1 cellular context compared by ENCODE assay signal in the genomic region with DNA sequence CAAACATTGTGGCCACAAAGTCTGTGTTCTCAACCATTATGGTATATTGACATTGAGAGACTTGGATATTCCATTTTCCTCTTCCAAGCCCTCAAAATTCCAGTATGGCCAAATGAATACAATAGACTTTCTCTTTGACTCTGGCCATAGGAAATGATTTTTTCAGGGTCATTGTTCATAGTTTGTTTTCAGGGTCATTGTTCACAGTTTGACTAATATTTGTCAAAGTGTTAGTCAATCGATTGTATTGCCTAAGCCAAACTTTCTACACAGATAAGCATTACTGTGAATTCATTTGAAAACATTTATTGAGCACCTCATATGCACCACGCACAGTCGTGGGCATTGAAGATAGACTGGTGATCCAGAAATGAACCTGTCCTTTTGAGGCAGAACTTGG.
TF ChIP-seq lines count a peak whose summit lies in the region.

No MANE protein-coding gene starts in this region.

TF ChIP-seq in HepG2, 621 proteins besides CTCF, POLR2A, EP300 and RAD21 (continued from another document and continues in another):
- TF ChIP-seq, protein P1, sequence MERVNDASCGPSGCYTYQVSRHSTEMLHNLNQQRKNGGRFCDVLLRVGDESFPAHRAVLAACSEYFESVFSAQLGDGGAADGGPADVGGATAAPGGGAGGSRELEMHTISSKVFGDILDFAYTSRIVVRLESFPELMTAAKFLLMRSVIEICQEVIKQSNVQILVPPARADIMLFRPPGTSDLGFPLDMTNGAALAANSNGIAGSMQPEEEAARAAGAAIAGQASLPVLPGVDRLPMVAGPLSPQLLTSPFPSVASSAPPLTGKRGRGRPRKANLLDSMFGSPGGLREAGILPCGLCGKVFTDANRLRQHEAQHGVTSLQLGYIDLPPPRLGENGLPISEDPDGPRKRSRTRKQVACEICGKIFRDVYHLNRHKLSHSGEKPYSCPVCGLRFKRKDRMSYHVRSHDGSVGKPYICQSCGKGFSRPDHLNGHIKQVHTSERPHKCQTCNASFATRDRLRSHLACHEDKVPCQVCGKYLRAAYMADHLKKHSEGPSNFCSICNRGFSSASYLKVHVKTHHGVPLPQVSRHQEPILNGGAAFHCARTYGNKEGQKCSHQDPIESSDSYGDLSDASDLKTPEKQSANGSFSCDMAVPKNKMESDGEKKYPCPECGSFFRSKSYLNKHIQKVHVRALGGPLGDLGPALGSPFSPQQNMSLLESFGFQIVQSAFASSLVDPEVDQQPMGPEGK (CRISPR knock-in tag; IDR thresholded peaks at IDR 0.05) = no peak
- TF ChIP-seq ZNF34 (CRISPR knock-in tag; IDR thresholded peaks at IDR 0.05; ENCODE audit: borderline replicate concordance) (no peak), HES4 (CRISPR knock-in tag; IDR thresholded peaks at IDR 0.05; ENCODE audit: borderline replicate concordance) (no peak), ZNF737 (CRISPR knock-in tag; IDR thresholded peaks at IDR 0.05; ENCODE audit: borderline replicate concordance) (no peak), ZNF383 (CRISPR knock-in tag; IDR thresholded peaks at IDR 0.05; ENCODE audit: borderline replicate concordance) (no peak), ZNF75D (CRISPR knock-in tag; IDR thresholded peaks at IDR 0.05; ENCODE audit: borderline replicate concordance) (no peak), ZNF547 (CRISPR knock-in tag; IDR thresholded peaks at IDR 0.05) (no peak), FIP1L1 (IDR thresholded peaks at IDR 0.05; ENCODE audit: borderline replicate concordance, insufficient read depth, low read depth, low read length) (no peak), POGZ (CRISPR knock-in tag; IDR thresholded peaks at IDR 0.05) (0 out of 2 replicates have a peak, but pooled peaks have one; percentile 22), ZNF543 (CRISPR knock-in tag; IDR thresholded peaks at IDR 0.05) (no peak), ZNF3 (CRISPR knock-in tag; IDR thresholded peaks at IDR 0.05) (0 out of 2 replicates have a peak, but pooled peaks have one; percentile 50), JUN (CRISPR knock-in tag; IDR thresholded peaks at IDR 0.05) (no peak), ZNF878 (CRISPR knock-in tag; IDR thresholded peaks at IDR 0.05) (no peak), ONECUT2 (CRISPR knock-in tag; IDR thresholded peaks at IDR 0.05) (0 out of 2 replicates have a peak, but pooled peaks have one; percentile 32), ZNF709 (CRISPR knock-in tag; IDR thresholded peaks at IDR 0.05) (no peak), ZC3H13 (CRISPR knock-in tag; IDR thresholded peaks at IDR 0.05) (no peak), NFRKB (IDR thresholded peaks at IDR 0.05) (no peak), GATAD2A (CRISPR knock-in tag; IDR thresholded peaks at IDR 0.05) (peak; percentile 56; the same call in 1 of the 2 replicates), TRIM24 (CRISPR knock-in tag; IDR thresholded peaks at IDR 0.05) (no peak), DNMT3B (CRISPR knock-in tag; conservative IDR thresholded peaks at IDR 0.05) (no peak), ZNF713 (CRISPR knock-in tag; IDR thresholded peaks at IDR 0.05) (no peak), TBX3 (IDR thresholded peaks at IDR 0.05; ENCODE audit: borderline replicate concordance) (peak; percentile 43; the same call in 1 of the 2 replicates), CC2D1A (CRISPR knock-in tag; IDR thresholded peaks at IDR 0.05) (no peak), NCOR1 (IDR thresholded peaks at IDR 0.05; ENCODE audit: borderline replicate concordance, low read length) (no peak), ZNF891 (CRISPR knock-in tag; IDR thresholded peaks at IDR 0.05) (no peak), ZFP36 (IDR thresholded peaks at IDR 0.05; ENCODE audit: borderline replicate concordance, low read depth, low read length, partially characterized antibody) (no peak)
- TF ChIP-seq, protein P2, sequence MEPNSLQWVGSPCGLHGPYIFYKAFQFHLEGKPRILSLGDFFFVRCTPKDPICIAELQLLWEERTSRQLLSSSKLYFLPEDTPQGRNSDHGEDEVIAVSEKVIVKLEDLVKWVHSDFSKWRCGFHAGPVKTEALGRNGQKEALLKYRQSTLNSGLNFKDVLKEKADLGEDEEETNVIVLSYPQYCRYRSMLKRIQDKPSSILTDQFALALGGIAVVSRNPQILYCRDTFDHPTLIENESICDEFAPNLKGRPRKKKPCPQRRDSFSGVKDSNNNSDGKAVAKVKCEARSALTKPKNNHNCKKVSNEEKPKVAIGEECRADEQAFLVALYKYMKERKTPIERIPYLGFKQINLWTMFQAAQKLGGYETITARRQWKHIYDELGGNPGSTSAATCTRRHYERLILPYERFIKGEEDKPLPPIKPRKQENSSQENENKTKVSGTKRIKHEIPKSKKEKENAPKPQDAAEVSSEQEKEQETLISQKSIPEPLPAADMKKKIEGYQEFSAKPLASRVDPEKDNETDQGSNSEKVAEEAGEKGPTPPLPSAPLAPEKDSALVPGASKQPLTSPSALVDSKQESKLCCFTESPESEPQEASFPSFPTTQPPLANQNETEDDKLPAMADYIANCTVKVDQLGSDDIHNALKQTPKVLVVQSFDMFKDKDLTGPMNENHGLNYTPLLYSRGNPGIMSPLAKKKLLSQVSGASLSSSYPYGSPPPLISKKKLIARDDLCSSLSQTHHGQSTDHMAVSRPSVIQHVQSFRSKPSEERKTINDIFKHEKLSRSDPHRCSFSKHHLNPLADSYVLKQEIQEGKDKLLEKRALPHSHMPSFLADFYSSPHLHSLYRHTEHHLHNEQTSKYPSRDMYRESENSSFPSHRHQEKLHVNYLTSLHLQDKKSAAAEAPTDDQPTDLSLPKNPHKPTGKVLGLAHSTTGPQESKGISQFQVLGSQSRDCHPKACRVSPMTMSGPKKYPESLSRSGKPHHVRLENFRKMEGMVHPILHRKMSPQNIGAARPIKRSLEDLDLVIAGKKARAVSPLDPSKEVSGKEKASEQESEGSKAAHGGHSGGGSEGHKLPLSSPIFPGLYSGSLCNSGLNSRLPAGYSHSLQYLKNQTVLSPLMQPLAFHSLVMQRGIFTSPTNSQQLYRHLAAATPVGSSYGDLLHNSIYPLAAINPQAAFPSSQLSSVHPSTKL (CRISPR knock-in tag; IDR thresholded peaks at IDR 0.05) = 0 out of 2 replicates have a peak, but pooled peaks have one; percentile 23
- TF ChIP-seq, protein P3, sequence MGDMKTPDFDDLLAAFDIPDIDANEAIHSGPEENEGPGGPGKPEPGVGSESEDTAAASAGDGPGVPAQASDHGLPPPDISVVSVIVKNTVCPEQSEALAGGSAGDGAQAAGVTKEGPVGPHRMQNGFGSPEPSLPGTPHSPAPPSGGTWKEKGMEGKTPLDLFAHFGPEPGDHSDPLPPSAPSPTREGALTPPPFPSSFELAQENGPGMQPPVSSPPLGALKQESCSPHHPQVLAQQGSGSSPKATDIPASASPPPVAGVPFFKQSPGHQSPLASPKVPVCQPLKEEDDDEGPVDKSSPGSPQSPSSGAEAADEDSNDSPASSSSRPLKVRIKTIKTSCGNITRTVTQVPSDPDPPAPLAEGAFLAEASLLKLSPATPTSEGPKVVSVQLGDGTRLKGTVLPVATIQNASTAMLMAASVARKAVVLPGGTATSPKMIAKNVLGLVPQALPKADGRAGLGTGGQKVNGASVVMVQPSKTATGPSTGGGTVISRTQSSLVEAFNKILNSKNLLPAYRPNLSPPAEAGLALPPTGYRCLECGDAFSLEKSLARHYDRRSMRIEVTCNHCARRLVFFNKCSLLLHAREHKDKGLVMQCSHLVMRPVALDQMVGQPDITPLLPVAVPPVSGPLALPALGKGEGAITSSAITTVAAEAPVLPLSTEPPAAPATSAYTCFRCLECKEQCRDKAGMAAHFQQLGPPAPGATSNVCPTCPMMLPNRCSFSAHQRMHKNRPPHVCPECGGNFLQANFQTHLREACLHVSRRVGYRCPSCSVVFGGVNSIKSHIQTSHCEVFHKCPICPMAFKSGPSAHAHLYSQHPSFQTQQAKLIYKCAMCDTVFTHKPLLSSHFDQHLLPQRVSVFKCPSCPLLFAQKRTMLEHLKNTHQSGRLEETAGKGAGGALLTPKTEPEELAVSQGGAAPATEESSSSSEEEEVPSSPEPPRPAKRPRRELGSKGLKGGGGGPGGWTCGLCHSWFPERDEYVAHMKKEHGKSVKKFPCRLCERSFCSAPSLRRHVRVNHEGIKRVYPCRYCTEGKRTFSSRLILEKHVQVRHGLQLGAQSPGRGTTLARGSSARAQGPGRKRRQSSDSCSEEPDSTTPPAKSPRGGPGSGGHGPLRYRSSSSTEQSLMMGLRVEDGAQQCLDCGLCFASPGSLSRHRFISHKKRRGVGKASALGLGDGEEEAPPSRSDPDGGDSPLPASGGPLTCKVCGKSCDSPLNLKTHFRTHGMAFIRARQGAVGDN (CRISPR knock-in tag; IDR thresholded peaks at IDR 0.05) = no peak
- TF ChIP-seq, protein P4, sequence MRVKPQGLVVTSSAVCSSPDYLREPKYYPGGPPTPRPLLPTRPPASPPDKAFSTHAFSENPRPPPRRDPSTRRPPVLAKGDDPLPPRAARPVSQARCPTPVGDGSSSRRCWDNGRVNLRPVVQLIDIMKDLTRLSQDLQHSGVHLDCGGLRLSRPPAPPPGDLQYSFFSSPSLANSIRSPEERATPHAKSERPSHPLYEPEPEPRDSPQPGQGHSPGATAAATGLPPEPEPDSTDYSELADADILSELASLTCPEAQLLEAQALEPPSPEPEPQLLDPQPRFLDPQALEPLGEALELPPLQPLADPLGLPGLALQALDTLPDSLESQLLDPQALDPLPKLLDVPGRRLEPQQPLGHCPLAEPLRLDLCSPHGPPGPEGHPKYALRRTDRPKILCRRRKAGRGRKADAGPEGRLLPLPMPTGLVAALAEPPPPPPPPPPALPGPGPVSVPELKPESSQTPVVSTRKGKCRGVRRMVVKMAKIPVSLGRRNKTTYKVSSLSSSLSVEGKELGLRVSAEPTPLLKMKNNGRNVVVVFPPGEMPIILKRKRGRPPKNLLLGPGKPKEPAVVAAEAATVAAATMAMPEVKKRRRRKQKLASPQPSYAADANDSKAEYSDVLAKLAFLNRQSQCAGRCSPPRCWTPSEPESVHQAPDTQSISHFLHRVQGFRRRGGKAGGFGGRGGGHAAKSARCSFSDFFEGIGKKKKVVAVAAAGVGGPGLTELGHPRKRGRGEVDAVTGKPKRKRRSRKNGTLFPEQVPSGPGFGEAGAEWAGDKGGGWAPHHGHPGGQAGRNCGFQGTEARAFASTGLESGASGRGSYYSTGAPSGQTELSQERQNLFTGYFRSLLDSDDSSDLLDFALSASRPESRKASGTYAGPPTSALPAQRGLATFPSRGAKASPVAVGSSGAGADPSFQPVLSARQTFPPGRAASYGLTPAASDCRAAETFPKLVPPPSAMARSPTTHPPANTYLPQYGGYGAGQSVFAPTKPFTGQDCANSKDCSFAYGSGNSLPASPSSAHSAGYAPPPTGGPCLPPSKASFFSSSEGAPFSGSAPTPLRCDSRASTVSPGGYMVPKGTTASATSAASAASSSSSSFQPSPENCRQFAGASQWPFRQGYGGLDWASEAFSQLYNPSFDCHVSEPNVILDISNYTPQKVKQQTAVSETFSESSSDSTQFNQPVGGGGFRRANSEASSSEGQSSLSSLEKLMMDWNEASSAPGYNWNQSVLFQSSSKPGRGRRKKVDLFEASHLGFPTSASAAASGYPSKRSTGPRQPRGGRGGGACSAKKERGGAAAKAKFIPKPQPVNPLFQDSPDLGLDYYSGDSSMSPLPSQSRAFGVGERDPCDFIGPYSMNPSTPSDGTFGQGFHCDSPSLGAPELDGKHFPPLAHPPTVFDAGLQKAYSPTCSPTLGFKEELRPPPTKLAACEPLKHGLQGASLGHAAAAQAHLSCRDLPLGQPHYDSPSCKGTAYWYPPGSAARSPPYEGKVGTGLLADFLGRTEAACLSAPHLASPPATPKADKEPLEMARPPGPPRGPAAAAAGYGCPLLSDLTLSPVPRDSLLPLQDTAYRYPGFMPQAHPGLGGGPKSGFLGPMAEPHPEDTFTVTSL (CRISPR knock-in tag; IDR thresholded peaks at IDR 0.05; ENCODE audit: borderline replicate concordance) = peak; percentile 44; the same call in 1 of the 2 replicates
- TF ChIP-seq, protein P5, sequence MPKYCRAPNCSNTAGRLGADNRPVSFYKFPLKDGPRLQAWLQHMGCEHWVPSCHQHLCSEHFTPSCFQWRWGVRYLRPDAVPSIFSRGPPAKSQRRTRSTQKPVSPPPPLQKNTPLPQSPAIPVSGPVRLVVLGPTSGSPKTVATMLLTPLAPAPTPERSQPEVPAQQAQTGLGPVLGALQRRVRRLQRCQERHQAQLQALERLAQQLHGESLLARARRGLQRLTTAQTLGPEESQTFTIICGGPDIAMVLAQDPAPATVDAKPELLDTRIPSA (CRISPR knock-in tag; IDR thresholded peaks at IDR 0.05; ENCODE audit: borderline replicate concordance) = no peak
- TF ChIP-seq, protein P6, sequence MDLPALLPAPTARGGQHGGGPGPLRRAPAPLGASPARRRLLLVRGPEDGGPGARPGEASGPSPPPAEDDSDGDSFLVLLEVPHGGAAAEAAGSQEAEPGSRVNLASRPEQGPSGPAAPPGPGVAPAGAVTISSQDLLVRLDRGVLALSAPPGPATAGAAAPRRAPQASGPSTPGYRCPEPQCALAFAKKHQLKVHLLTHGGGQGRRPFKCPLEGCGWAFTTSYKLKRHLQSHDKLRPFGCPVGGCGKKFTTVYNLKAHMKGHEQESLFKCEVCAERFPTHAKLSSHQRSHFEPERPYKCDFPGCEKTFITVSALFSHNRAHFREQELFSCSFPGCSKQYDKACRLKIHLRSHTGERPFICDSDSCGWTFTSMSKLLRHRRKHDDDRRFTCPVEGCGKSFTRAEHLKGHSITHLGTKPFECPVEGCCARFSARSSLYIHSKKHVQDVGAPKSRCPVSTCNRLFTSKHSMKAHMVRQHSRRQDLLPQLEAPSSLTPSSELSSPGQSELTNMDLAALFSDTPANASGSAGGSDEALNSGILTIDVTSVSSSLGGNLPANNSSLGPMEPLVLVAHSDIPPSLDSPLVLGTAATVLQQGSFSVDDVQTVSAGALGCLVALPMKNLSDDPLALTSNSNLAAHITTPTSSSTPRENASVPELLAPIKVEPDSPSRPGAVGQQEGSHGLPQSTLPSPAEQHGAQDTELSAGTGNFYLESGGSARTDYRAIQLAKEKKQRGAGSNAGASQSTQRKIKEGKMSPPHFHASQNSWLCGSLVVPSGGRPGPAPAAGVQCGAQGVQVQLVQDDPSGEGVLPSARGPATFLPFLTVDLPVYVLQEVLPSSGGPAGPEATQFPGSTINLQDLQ (CRISPR knock-in tag; IDR thresholded peaks at IDR 0.05) = no peak
- TF ChIP-seq, protein P7, sequence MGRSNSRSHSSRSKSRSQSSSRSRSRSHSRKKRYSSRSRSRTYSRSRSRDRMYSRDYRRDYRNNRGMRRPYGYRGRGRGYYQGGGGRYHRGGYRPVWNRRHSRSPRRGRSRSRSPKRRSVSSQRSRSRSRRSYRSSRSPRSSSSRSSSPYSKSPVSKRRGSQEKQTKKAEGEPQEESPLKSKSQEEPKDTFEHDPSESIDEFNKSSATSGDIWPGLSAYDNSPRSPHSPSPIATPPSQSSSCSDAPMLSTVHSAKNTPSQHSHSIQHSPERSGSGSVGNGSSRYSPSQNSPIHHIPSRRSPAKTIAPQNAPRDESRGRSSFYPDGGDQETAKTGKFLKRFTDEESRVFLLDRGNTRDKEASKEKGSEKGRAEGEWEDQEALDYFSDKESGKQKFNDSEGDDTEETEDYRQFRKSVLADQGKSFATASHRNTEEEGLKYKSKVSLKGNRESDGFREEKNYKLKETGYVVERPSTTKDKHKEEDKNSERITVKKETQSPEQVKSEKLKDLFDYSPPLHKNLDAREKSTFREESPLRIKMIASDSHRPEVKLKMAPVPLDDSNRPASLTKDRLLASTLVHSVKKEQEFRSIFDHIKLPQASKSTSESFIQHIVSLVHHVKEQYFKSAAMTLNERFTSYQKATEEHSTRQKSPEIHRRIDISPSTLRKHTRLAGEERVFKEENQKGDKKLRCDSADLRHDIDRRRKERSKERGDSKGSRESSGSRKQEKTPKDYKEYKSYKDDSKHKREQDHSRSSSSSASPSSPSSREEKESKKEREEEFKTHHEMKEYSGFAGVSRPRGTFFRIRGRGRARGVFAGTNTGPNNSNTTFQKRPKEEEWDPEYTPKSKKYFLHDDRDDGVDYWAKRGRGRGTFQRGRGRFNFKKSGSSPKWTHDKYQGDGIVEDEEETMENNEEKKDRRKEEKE (IDR thresholded peaks at IDR 0.05) = no peak
